23 cellular contexts compared by ENCODE assay signal in genomic region chr19:31960474-31960873, GRCh38.
"Had no signal": no experiment of that assay in that cellular context is flagged by ENCODE, and none has a peak within 500 bp of the region (broad histone marks: within the 10 kb centered on the region; RNA-seq: fewer than 3 reads in every experiment).

No MANE protein-coding gene starts in this region.

- H2AFZ ChIP-seq: hepatocyte, neural progenitor cell had no signal

- H3K4me2 ChIP-seq: hepatocyte, neural progenitor cell had no signal

- H3K79me2 ChIP-seq: hepatocyte had no signal

- H3K4me1 ChIP-seq: colonic mucosa, foreskin keratinocyte, neural progenitor cell, spleen, tibial artery had no signal

- ATAC-seq: foreskin keratinocyte; left cardiac atrium; left ventricle myocardium superior; natural killer cell; right cardiac atrium; stimulated activated memory B cell treated with anti-CD40 and anti-IgM and Interleukin-4, amounts not matched to agents 10 μg/mL and 1 μg/mL and 100 μg/mL, for 72 hours; upper lobe of right lung had no signal

- H3K9ac ChIP-seq: neural progenitor cell had no signal

- H3K27me3 ChIP-seq: colonic mucosa, esophagus squamous epithelium, foreskin keratinocyte, hepatocyte, neural progenitor cell, ovary, tibial artery, upper lobe of right lung had no signal

- H3K4me3 ChIP-seq: colonic mucosa, esophagus squamous epithelium, hepatocyte, lung, neural progenitor cell, ovary, spleen, tibial artery, upper lobe of right lung had no signal

- H3K27ac ChIP-seq: colonic mucosa, esophagus squamous epithelium, foreskin keratinocyte, hepatocyte, neural progenitor cell, spleen, tibial artery, upper lobe of right lung had no signal

- H3K9me3 ChIP-seq: colonic mucosa, ovary, spleen, tibial artery, upper lobe of right lung had no signal

- DNase-seq: cerebellar nuclear complex; colonic mucosa; dermis blood vessel endothelial cell; esophagus squamous epithelium; foreskin keratinocyte; kidney; left cardiac atrium; left ventricle myocardium superior; mesendoderm; natural killer cell; nucleus accumbens; ovary; right cardiac atrium; spleen; stimulated activated CD4-positive, alpha-beta T cell treated with anti-CD3 and anti-CD28 coated beads, Interleukin-15, amount 100 ng/mL, for 24 hours; stimulated activated CD4-positive, alpha-beta T cell treated with anti-CD3 and anti-CD28 coated beads, Interleukin-1b, Interleukin-23, amount 100 ng/mL, for 48 hours; stimulated activated CD4-positive, alpha-beta T cell treated with anti-CD3 and anti-CD28 coated beads, Interleukin-4, amount 100 ng/mL, for 24 hours; tibial artery; upper lobe of right lung had no signal

- H3K36me3 ChIP-seq: colonic mucosa, esophagus squamous epithelium, neural progenitor cell, ovary, spleen, tibial artery, upper lobe of right lung had no signal
